1 cellular context compared by ENCODE assay signal in the genomic region with DNA sequence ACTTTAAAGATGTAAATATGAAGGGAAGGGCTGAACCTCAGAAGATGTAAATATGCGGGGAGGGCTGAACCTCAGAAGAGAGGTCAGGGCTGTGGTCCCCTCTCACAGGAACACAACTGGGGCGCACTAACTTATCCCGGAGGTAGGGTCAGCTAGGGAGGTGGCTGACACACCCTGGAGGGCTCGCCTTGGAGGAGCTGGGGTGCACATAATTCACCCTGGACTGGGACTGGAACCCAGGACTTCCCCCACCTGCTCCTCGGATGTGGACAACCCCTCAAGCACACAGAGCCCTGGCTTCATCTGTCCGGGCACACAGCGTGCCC.
TF ChIP-seq lines count a peak whose summit lies in the region.

No MANE protein-coding gene starts in this region.

TF ChIP-seq in HepG2, 621 proteins besides CTCF, POLR2A, EP300 and RAD21:
- no peak for TF ChIP-seq ZEB1 (IDR thresholded peaks at IDR 0.05; ENCODE audit: insufficient replicate concordance, low read depth)
- TF ChIP-seq, protein P1, sequence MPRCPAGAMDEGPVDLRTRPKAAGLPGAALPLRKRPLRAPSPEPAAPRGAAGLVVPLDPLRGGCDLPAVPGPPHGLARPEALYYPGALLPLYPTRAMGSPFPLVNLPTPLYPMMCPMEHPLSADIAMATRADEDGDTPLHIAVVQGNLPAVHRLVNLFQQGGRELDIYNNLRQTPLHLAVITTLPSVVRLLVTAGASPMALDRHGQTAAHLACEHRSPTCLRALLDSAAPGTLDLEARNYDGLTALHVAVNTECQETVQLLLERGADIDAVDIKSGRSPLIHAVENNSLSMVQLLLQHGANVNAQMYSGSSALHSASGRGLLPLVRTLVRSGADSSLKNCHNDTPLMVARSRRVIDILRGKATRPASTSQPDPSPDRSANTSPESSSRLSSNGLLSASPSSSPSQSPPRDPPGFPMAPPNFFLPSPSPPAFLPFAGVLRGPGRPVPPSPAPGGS (CRISPR knock-in tag; IDR thresholded peaks at IDR 0.05) = peak; percentile 48; the same call in 1 of the 2 replicates
